Comparison of ENCODE assay signal across 17 cellular contexts in genomic region chr10:69684981-69685353, GRCh38. TPM values are rescaled to one million over a fixed set of nuclear protein-coding genes. Genes with fewer than 3 reads are reported as not detected.
DNase-seq lines count a peak whose midpoint lies in the region; ATAC-seq and TF ChIP-seq lines count a peak whose summit lies in the region.
"Had no signal": no experiment of that assay in that cellular context is flagged by ENCODE, and none has a peak within 500 bp of the region (broad histone marks: within the 10 kb centered on the region; RNA-seq: fewer than 3 reads in every experiment).

No MANE protein-coding gene starts in this region.

- CTCF ChIA-PET in Caco-2 (lab: Charles Lee), result interaction anchor here (0.6 to 1.6 kb wide), 6 partner anchors 22 to 260 kb away, joined by 3 to 6 read pairs (median 4); no protein-coding TSS in a partner anchor

- peak overlapping the region; percentile 4 for H3K4me3 Mint-ChIP-seq in Caco-2 (ENCODE audit: unreplicated experiment)
- H3K4me3 Mint-ChIP-seq in chondrocyte (ENCODE audit: unreplicated experiment), result no peak overlapping the region
- no peak overlapping the region for H3K4me3 Mint-ChIP-seq in activated T-cell treated with anti-CD3 and anti-CD28 coated beads, Interleukin-2, amount 50 U/mL, for 24 hours
- H3K4me3 Mint-ChIP-seq: activated T-helper 1 cell treated with anti-CD3 and anti-CD28 coated beads, Interleukin-12 subunit alpha, Interleukin-12 subunit beta, Interleukin-2, Interleukin-4 antibody, amounts not matched to agents 30 ng/mL and 10 ng/mL and 1 ng/mL, durations not matched to agents 14 hours and 24 hours and 36 hours; IgD-negative memory B cell; immature natural killer cell; stimulated activated effector memory CD8-positive, alpha-beta T cell treated with anti-CD3 and anti-CD28 coated beads, Interleukin-12 subunit alpha, Interleukin-12 subunit beta, amount 100 ng/mL, for 72 hours had no signal

- H3K9me3 ChIP-seq in Caco-2 (no peaks in the 10 kb centered on the region), right lobe of liver (no peaks in the 10 kb centered on the region)
- H3K9me3 ChIP-seq: spleen had no signal

- no peak for DNase-seq in Caco-2
- no peak for DNase-seq in chondrocyte (ENCODE audit: low spot score)
- no peak for DNase-seq in right lobe of liver
- DNase-seq in NCI-H2227 treated with DMSO at 0.1 percent for 48 hours (lab: John Stamatoyannopoulos, UW), result no peak
- DNase-seq in activated T-cell treated with anti-CD3 and anti-CD28 coated beads, Interleukin-2, amount 50 U/mL, for 24 hours, result no peak
- DNase-seq in activated CD4-positive, alpha-beta T cell treated with anti-CD3 and anti-CD28 coated beads, Interleukin-2, amount 50 U/mL, for 48 hours, result no peak
- DNase-seq: cerebellar nuclear complex, immature natural killer cell, NCI-H2107, NCI-H748 treated with DMSO at 0.1 percent for 48 hours, spleen, SW 1271 had no signal

- H3K36me3 Mint-ChIP-seq in Caco-2 (ENCODE audit: insufficient read depth, unreplicated experiment) (no peaks in the 10 kb centered on the region), chondrocyte (ENCODE audit: low read depth) (no peaks in the 10 kb centered on the region)
- H3K36me3 Mint-ChIP-seq in activated T-cell treated with anti-CD3 and anti-CD28 coated beads, Interleukin-2, amount 50 U/mL, for 24 hours (ENCODE audit: low read depth), result no peaks in the 10 kb centered on the region
- H3K36me3 Mint-ChIP-seq: IgD-negative memory B cell; immature natural killer cell; stimulated activated effector memory CD8-positive, alpha-beta T cell treated with anti-CD3 and anti-CD28 coated beads, Interleukin-12 subunit alpha, Interleukin-12 subunit beta, amount 100 ng/mL, for 72 hours had no signal

- H3K27me3 ChIP-seq in Caco-2 (replicated peaks; ENCODE audit: control insufficient read depth, insufficient read depth, low read length) (no peaks in the 10 kb centered on the region), right lobe of liver (no peaks in the 10 kb centered on the region)

- no peak for TF ChIP-seq POLR2A in right lobe of liver (IDR thresholded peaks at IDR 0.05)

- H3K4me1 Mint-ChIP-seq in Caco-2 (ENCODE audit: low read depth, unreplicated experiment), result peaks cover 7% of the 10 kb centered on the region
- peaks cover 46% of the 10 kb centered on the region for H3K4me1 Mint-ChIP-seq in chondrocyte (ENCODE audit: low read depth)
- H3K4me1 Mint-ChIP-seq in activated T-cell treated with anti-CD3 and anti-CD28 coated beads, Interleukin-2, amount 50 U/mL, for 24 hours (ENCODE audit: low read depth), result no peaks in the 10 kb centered on the region
- H3K4me1 Mint-ChIP-seq: immature natural killer cell; stimulated activated effector memory CD8-positive, alpha-beta T cell treated with anti-CD3 and anti-CD28 coated beads, Interleukin-12 subunit alpha, Interleukin-12 subunit beta, amount 100 ng/mL, for 72 hours had no signal

- no peaks in the 10 kb centered on the region for H3K36me3 ChIP-seq in Caco-2 (ENCODE audit: control insufficient read depth, insufficient read depth, low read length)
- no peaks in the 10 kb centered on the region for H3K36me3 ChIP-seq in right lobe of liver
- H3K36me3 ChIP-seq: spleen had no signal

- BruUV-seq in Caco-2 (replicated peaks; lab: Mats Ljungman, UMichigan), result TSS peak; percentile 93

- H3K9me3 Mint-ChIP-seq in Caco-2 (ENCODE audit: unreplicated experiment) (no peaks in the 10 kb centered on the region), chondrocyte (ENCODE audit: low read depth) (no peaks in the 10 kb centered on the region)
- H3K9me3 Mint-ChIP-seq in activated T-cell treated with anti-CD3 and anti-CD28 coated beads, Interleukin-2, amount 50 U/mL, for 24 hours, result no peaks in the 10 kb centered on the region
- H3K9me3 Mint-ChIP-seq: activated T-helper 1 cell treated with anti-CD3 and anti-CD28 coated beads, Interleukin-12 subunit alpha, Interleukin-12 subunit beta, Interleukin-2, Interleukin-4 antibody, amounts not matched to agents 30 ng/mL and 10 ng/mL and 1 ng/mL, durations not matched to agents 14 hours and 24 hours and 36 hours; IgD-negative memory B cell; immature natural killer cell; stimulated activated effector memory CD8-positive, alpha-beta T cell treated with anti-CD3 and anti-CD28 coated beads, Interleukin-12 subunit alpha, Interleukin-12 subunit beta, amount 100 ng/mL, for 72 hours had no signal

- H3K27ac ChIP-seq in right lobe of liver (peak overlapping the region; percentile 78 to 98 (median 93)), skin epidermis (peak overlapping the region in 17 of 21 experiments; percentile 33 to 82 (median 71))
- H3K27ac ChIP-seq: spleen had no signal

- 14% methylated on average over 4 of the region's 4 CpGs for WGBS in right lobe of liver (ENCODE audit: insufficient coverage, low coverage, low lambda C conversion rate, missing lambda C conversion rate)

- POLR2A ChIA-PET in Caco-2 (lab: Charles Lee), result no interaction called here

- TF ChIP-seq CTCF in Caco-2 (IDR thresholded peaks at IDR 0.05; ENCODE audit: insufficient read depth in 1 of 2, low read depth in 1 of 2, low read length in 1 of 2, severe bottlenecking in 1 of 2, unreplicated experiment in 1 of 2), result no peak
- no peak for TF ChIP-seq CTCF in chondrocyte (IDR thresholded peaks at IDR 0.05)
- TF ChIP-seq CTCF in right lobe of liver (IDR thresholded peaks at IDR 0.05), result no peak

- ATAC-seq in right lobe of liver (peak in 1 of 4 donors; percentile 5), HG03095 (IDR thresholded peaks at IDR 0.05; ENCODE audit: unreplicated experiment) (no peak)
- ATAC-seq: stimulated activated effector memory CD8-positive, alpha-beta T cell treated with anti-CD3 and anti-CD28 coated beads, Interleukin-12 subunit alpha, Interleukin-12 subunit beta, amount 100 ng/mL, for 72 hours had no signal

- H3K4me1 ChIP-seq in Caco-2 (peaks cover 20% of the 10 kb centered on the region), right lobe of liver (peaks cover 0 to 33% (median 10%) of the 10 kb centered on the region in 4 donors)

- H3K4me3 ChIP-seq in Caco-2 (ENCODE audit: low read depth, low read length), result no peak overlapping the region
- H3K4me3 ChIP-seq in right lobe of liver, result peak overlapping the region; percentile 16 to 42 (median 40)
- no peak overlapping the region for H3K4me3 ChIP-seq in skin epidermis
- H3K4me3 ChIP-seq: spleen had no signal

- H3K27me3 Mint-ChIP-seq in Caco-2 (ENCODE audit: insufficient read depth, unreplicated experiment) (peaks cover 7% of the 10 kb centered on the region), chondrocyte (ENCODE audit: low read depth) (peaks cover 1% of the 10 kb centered on the region)
- H3K27me3 Mint-ChIP-seq in activated T-cell treated with anti-CD3 and anti-CD28 coated beads, Interleukin-2, amount 50 U/mL, for 24 hours, result peaks cover 14% of the 10 kb centered on the region

- peak overlapping the region; percentile 77 for H3K27ac Mint-ChIP-seq in Caco-2 (ENCODE audit: unreplicated experiment)
- H3K27ac Mint-ChIP-seq in chondrocyte (ENCODE audit: unreplicated experiment), result peak overlapping the region; percentile 96
- H3K27ac Mint-ChIP-seq in activated T-cell treated with anti-CD3 and anti-CD28 coated beads, Interleukin-2, amount 50 U/mL, for 24 hours, result no peak overlapping the region
- H3K27ac Mint-ChIP-seq: activated T-helper 1 cell treated with anti-CD3 and anti-CD28 coated beads, Interleukin-12 subunit alpha, Interleukin-12 subunit beta, Interleukin-2, Interleukin-4 antibody, amounts not matched to agents 30 ng/mL and 10 ng/mL and 1 ng/mL, durations not matched to agents 14 hours and 24 hours and 36 hours; IgD-negative memory B cell; immature natural killer cell had no signal

- intact Hi-C loops in Caco-2 (cut with micrococcal nuclease; ENCODE audit: unreplicated experiment), result no loop called here
- intact Hi-C loops in right lobe of liver (cut with DNase I), result no loop called here

RNA-seq across cellular contexts. Expression of gene FAM241B, which starts 54.9 kb away (rescaled TPM):
- 24.9 and 30.2 TPM in 2 replicates for total RNA-seq in Caco-2 (2022)
- total RNA-seq in chondrocyte, result 5.0 to 13.7 TPM (median 9.7 TPM) in 3 replicates
- 1 to 10 TPM in 5 of 6 experiments, under 1 TPM in 1; 0.74 to 3.9 (median 1.5) TPM for total RNA-seq in right lobe of liver

Comparison
In these comparisons a context has a peak if more than half of its experiments do, and no peak if none do; other contexts are left out.
1. H3K4me3 ChIP-seq: peak in right lobe of liver (3 of 3); none in Caco-2 (single experiment) and skin epidermis (0 of 7).